15 cellular contexts compared by ENCODE assay signal in the genomic region with DNA sequence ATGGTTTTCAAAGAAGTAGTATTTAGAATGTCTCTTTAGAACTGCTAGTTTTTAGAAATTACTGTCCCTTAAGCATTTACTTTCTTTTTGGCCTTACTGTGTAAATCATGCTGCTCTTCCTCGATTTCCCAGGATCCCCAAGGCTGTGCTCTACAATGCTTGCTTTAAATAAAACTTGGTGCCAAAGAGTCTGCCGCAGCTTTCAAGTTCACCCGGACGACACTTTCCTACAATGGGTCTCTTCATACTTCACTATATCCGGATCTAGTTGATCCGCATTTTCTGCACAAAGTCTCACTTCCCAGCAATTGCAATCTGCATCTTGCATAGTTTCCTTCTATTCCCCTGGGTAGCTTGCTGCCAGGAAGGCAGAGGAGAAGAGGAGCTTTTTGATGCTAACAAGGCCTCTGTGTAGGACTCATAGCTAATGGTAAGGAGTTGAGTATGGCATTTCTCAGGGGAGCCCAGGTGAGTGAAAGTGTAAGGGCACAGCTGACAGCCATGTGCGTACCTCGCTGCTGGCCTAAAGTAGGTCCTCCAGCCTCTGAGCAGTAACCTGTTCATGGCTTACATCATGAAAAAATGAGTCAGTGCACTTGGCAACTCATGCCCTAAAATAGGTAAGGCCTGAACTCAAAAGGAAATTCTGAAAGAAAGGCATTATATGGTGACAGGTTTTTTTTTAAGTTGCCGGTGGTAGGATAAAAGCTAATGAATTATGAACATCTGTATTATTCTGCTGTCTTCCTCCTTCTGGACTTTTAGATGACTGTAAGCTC.
A peak's percentile ranks its signal among the peaks of the same experiment; 100 is the strongest.
DNase-seq lines count a peak whose midpoint lies in the region; ATAC-seq and TF ChIP-seq lines count a peak whose summit lies in the region.
"Had no signal": no experiment of that assay in that cellular context is flagged by ENCODE, and none has a peak within 500 bp of the region (broad histone marks: within the 10 kb centered on the region; RNA-seq: fewer than 3 reads in every experiment).

No MANE protein-coding gene starts in this region.

- no peaks in the 10 kb centered on the region for H3K27me3 ChIP-seq in PC-3 (ENCODE audit: low read length)

- ATAC-seq in PC-3 (no peak), GM18517 (IDR thresholded peaks at IDR 0.05; ENCODE audit: unreplicated experiment) (no peak)

- no peak overlapping the region for H2AFZ ChIP-seq in PC-3 (ENCODE audit: low read length)

- no peaks in the 10 kb centered on the region for H3K79me2 ChIP-seq in PC-3 (ENCODE audit: low read length)

- H3K4me3 ChIP-seq in PC-3 (ENCODE audit: low read length) = no peak overlapping the region

- no peaks in the 10 kb centered on the region for H3K9me3 Mint-ChIP-seq in brain
- H3K9me3 Mint-ChIP-seq in glutamatergic neuron (ENCODE audit: unreplicated experiment) = peaks cover 3% of the 10 kb centered on the region
- H3K9me3 Mint-ChIP-seq: CD4-positive, CD25-positive, alpha-beta regulatory T cell had no signal

- H3K27ac ChIP-seq in PC-3 (ENCODE audit: low read length) = no peak overlapping the region
- H3K27ac ChIP-seq: RWPE1 had no signal

- H3K27me3 Mint-ChIP-seq in brain (no peaks in the 10 kb centered on the region), glutamatergic neuron (ENCODE audit: unreplicated experiment) (no peaks in the 10 kb centered on the region)

- POLR2A ChIA-PET in PC-3 (lab: Charles Lee; ENCODE audit: unreplicated experiment) = no interaction called here

- H3K4me3 Mint-ChIP-seq in brain (no peak overlapping the region), glutamatergic neuron (ENCODE audit: unreplicated experiment) (peak overlapping the region; percentile 31)
- H3K4me3 Mint-ChIP-seq: CD4-positive, CD25-positive, alpha-beta regulatory T cell had no signal

- H3K36me3 Mint-ChIP-seq in brain (peaks cover 5% of the 10 kb centered on the region), glutamatergic neuron (ENCODE audit: unreplicated experiment) (no peaks in the 10 kb centered on the region)
- H3K36me3 Mint-ChIP-seq: CD4-positive, CD25-positive, alpha-beta regulatory T cell had no signal

- H3K27ac Mint-ChIP-seq in brain (peak overlapping the region in 3 of 5 experiments; percentile 4 to 63 (median 35)), glutamatergic neuron (ENCODE audit: unreplicated experiment) (peak overlapping the region; percentile 84)
- H3K27ac Mint-ChIP-seq: CD4-positive, CD25-positive, alpha-beta regulatory T cell had no signal

- no peaks in the 10 kb centered on the region for H3K9me3 ChIP-seq in PC-3 (ENCODE audit: low read length)

- H3K4me2 ChIP-seq in PC-3 (ENCODE audit: low read length) = no peak overlapping the region

- CTCF ChIA-PET in PC-3 (lab: Charles Lee) = no interaction called here

- TF ChIP-seq CTCF in PC-3 (conservative IDR thresholded peaks at IDR 0.05; ENCODE audit: low read depth, low read length) (no peak), brain (conservative IDR thresholded peaks at IDR 0.05) (no peak), glutamatergic neuron (IDR thresholded peaks at IDR 0.05; ENCODE audit: partially characterized antibody, unreplicated experiment) (no peak)

- DNase-seq in PC-3 = peak; percentile 21
- DNase-seq in glutamatergic neuron = no peak
- DNase-seq in renal cortical epithelial cell (ENCODE audit: low read depth) = peak; percentile 6
- no peak for DNase-seq in activated T-cell treated with anti-CD3 and anti-CD28 coated beads for 4 hours
- no peak for DNase-seq in activated CD4-positive, alpha-beta T cell treated with anti-CD3 and anti-CD28 coated beads, Interleukin-2, amount 50 U/mL, for 1 hour
- DNase-seq in NCI-H1105 treated with DMSO at 0.1 percent for 48 hours (lab: John Stamatoyannopoulos, UW) = no peak
- DNase-seq: CD4-positive, CD25-positive, alpha-beta regulatory T cell; HCEC 1CT; NCI-H1417 treated with DMSO at 0.1 percent for 48 hours; NCI-H1930; NCI-H526 treated with DMSO at 0.1 percent for 48 hours; NK-92 treated with Interleukin-12 subunit alpha and Interleukin-12 subunit beta, amount 100 ng/mL, for 24 hours had no signal

- no peak overlapping the region for H3K9ac ChIP-seq in PC-3 (ENCODE audit: low read length)

- H3K4me1 Mint-ChIP-seq in brain = peaks cover 50% of the 10 kb centered on the region
- H3K4me1 Mint-ChIP-seq in glutamatergic neuron (ENCODE audit: low read depth, unreplicated experiment) = peaks cover 39% of the 10 kb centered on the region
- H3K4me1 Mint-ChIP-seq: CD4-positive, CD25-positive, alpha-beta regulatory T cell had no signal

- intact Hi-C loops in PC-3 (cut with micrococcal nuclease) = loop anchor here (10.0 kb wide), 1 partner anchor 100 kb away; a partner anchor contains a TSS

- peaks cover 14% of the 10 kb centered on the region for H3K4me1 ChIP-seq in PC-3 (ENCODE audit: insufficient read depth, low read length)

- BruUV-seq in PC-3 (replicated peaks; lab: Mats Ljungman, UMichigan) = no TSS peak

- H3K9me2 ChIP-seq in PC-3 (replicated peaks; ENCODE audit: low read length) = no peaks in the 10 kb centered on the region

- H4K20me1 ChIP-seq in PC-3 (ENCODE audit: low read length) = no peaks in the 10 kb centered on the region

- H3F3A ChIP-seq in PC-3 (ENCODE audit: low read length, unreplicated experiment) = no peaks in the 10 kb centered on the region

- H3K36me3 ChIP-seq in PC-3 (ENCODE audit: low read depth, low read length) = no peaks in the 10 kb centered on the region

Comparison
In these comparisons a context has a peak if more than half of its experiments do, and no peak if none do; other contexts are left out.
1. DNase-seq: peak in PC-3 (single experiment) and renal cortical epithelial cell (single experiment); none in glutamatergic neuron (single experiment), activated T-cell treated with anti-CD3 and anti-CD28 coated beads for 4 hours (single experiment), activated CD4-positive, alpha-beta T cell treated with anti-CD3 and anti-CD28 coated beads, Interleukin-2, amount 50 U/mL, for 1 hour (single experiment) and NCI-H1105 treated with DMSO at 0.1 percent for 48 hours (single experiment).